In the genomic region with DNA sequence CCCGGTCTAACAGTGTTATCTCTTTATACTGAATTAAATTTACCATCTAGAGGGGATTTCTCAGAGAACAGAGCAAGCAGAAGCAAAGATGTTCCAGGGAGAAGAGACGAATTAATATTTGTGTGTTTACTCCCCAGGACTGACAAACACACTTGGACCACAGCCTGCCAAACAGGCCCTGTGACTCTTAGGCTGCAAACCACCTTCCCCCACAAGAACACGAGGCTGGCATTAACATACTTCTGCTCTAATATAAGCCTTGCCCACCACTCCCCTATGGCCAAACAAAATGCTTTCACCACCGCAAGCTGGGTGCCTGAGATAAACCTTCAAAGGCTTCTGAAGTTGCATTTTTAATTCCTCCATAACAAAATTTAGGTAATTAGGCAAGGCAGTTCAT, we compare ENCODE assay signal across 1 cellular context.
TF ChIP-seq lines count a peak whose summit lies in the region.

No MANE protein-coding gene starts in this region.

TF ChIP-seq in H1, 55 proteins besides CTCF, POLR2A, EP300 and RAD21 (continued from another document):
- no peak for TF ChIP-seq HDAC6 (IDR thresholded peaks at IDR 0.05; ENCODE audit: low read depth, low read length)
- TF ChIP-seq SUZ12 (IDR thresholded peaks at IDR 0.05; ENCODE audit: low read length): no peak
- no peak for TF ChIP-seq RXRA (IDR thresholded peaks at IDR 0.05; ENCODE audit: insufficient read depth, low read depth, low read length)
- no peak for TF ChIP-seq KDM4A (IDR thresholded peaks at IDR 0.05; ENCODE audit: low read depth, low read length, severe bottlenecking)
- no peak for TF ChIP-seq CREB1 (IDR thresholded peaks at IDR 0.05)
- no peak for TF ChIP-seq ASH2L (IDR thresholded peaks at IDR 0.05; ENCODE audit: low read length)
- no peak for TF ChIP-seq JUN (IDR thresholded peaks at IDR 0.05; ENCODE audit: low read depth, low read length)
- TF ChIP-seq TBP (IDR thresholded peaks at IDR 0.05; ENCODE audit: low read depth, low read length): no peak
- no peak for TF ChIP-seq CHD2 (IDR thresholded peaks at IDR 0.05; ENCODE audit: low read length)
- TF ChIP-seq GTF2F1 (IDR thresholded peaks at IDR 0.05; ENCODE audit: borderline replicate concordance, low read depth, low read length): no peak
- TF ChIP-seq, protein P1, sequence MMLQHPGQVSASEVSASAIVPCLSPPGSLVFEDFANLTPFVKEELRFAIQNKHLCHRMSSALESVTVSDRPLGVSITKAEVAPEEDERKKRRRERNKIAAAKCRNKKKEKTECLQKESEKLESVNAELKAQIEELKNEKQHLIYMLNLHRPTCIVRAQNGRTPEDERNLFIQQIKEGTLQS (IDR thresholded peaks at IDR 0.05; ENCODE audit: insufficient read depth, low read depth, low read length): no peak
